20 cellular contexts compared by ENCODE assay signal in the genomic region with DNA sequence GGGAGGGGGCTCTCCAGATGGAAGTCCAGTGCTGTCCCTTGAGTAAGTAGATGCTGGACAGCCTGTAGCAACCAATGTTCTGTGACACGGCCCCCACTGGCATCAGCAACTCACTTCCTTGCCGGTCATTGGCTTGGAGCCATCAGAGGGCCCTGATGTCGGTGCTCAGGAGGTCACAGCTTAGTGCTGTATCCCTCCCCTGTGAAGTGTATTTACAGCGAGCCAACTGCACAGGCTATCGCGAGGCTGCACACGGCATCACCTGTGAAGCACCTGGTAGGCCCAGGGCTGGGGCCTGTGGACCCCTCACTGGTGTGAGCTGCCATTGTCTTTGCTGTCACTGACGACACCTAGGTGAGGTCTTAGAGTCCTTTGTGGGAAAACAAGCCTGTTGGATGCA. TPM values are rescaled to one million over a fixed set of nuclear protein-coding genes. Genes with fewer than 3 reads are reported as not detected.
"Had no signal": no experiment of that assay in that cellular context is flagged by ENCODE, and none has a peak within 500 bp of the region (broad histone marks: within the 10 kb centered on the region; RNA-seq: fewer than 3 reads in every experiment).

No MANE protein-coding gene starts in this region.

- H3K4me3 Mint-ChIP-seq: activated naive CD4-positive, alpha-beta T cell treated with anti-CD3 and anti-CD28 coated beads, Interleukin-2, amount 50 U/mL, for 24 hours; activated T-cell treated with anti-CD3 and anti-CD28 coated beads, Interleukin-2, amount 50 U/mL, for 72 hours; dendritic cell treated with granulocyte-macrophage colony-stimulating factor and Interleukin-4, amounts not matched to agents 40 ng/mL and 50 ng/mL, for 4 days; naive thymus-derived CD4-positive, alpha-beta T cell; stimulated activated memory B cell treated with anti-CD40 and anti-IgM and Interleukin-4, amounts not matched to agents 10 μg/mL and 1 μg/mL and 100 μg/mL, for 72 hours had no signal

- ATAC-seq: activated T-cell treated with anti-CD3 and anti-CD28 coated beads, Interleukin-2, amount 50 U/mL, for 72 hours; esophagus mucosa; gastrocnemius medialis; naive thymus-derived CD4-positive, alpha-beta T cell had no signal

- H3K4me1 Mint-ChIP-seq: activated naive CD4-positive, alpha-beta T cell treated with anti-CD3 and anti-CD28 coated beads, Interleukin-2, amount 50 U/mL, for 24 hours had no signal

- H3K27ac Mint-ChIP-seq: activated naive CD4-positive, alpha-beta T cell treated with anti-CD3 and anti-CD28 coated beads, Interleukin-2, amount 50 U/mL, for 24 hours; activated T-cell treated with anti-CD3 and anti-CD28 coated beads, Interleukin-2, amount 50 U/mL, for 72 hours; dendritic cell treated with granulocyte-macrophage colony-stimulating factor and Interleukin-4, amounts not matched to agents 40 ng/mL and 50 ng/mL, for 4 days had no signal

- DNase-seq: activated CD4-positive, alpha-beta T cell treated with anti-CD3 and anti-CD28 coated beads, Interleukin-2, amount 50 U/mL, for 1 hour; activated CD4-positive, CD25-positive, alpha-beta regulatory T cell treated with anti-CD3 and anti-CD28 coated beads, Interleukin-2, amount 50 U/mL, for 72 hours; activated CD8-positive, alpha-beta memory T cell treated with anti-CD3 and anti-CD28 coated beads for 24 hours; activated CD8-positive, alpha-beta memory T cell treated with anti-CD3 and anti-CD28 coated beads, Interleukin-2, amount 50 U/mL, for 48 hours; activated gamma-delta T cell; activated T-cell treated with anti-CD3 and anti-CD28 coated beads, Interleukin-2, amount 50 U/mL, for 72 hours; effector CD8-positive, alpha-beta T cell; gastrocnemius medialis; mesendoderm; naive thymus-derived CD4-positive, alpha-beta T cell; sigmoid colon; stimulated activated CD4-positive, alpha-beta T cell treated with anti-CD3 and anti-CD28 coated beads, Interleukin-4, amount 100 ng/mL, for 24 hours; T-helper 2 cell; upper lobe of right lung had no signal

- H3K36me3 Mint-ChIP-seq: activated naive CD4-positive, alpha-beta T cell treated with anti-CD3 and anti-CD28 coated beads, Interleukin-2, amount 50 U/mL, for 24 hours; naive thymus-derived CD4-positive, alpha-beta T cell; stimulated activated memory B cell treated with anti-CD40 and anti-IgM and Interleukin-4, amounts not matched to agents 10 μg/mL and 1 μg/mL and 100 μg/mL, for 72 hours had no signal

- H3K9me3 Mint-ChIP-seq: activated naive CD4-positive, alpha-beta T cell treated with anti-CD3 and anti-CD28 coated beads, Interleukin-2, amount 50 U/mL, for 24 hours; activated T-cell treated with anti-CD3 and anti-CD28 coated beads, Interleukin-2, amount 50 U/mL, for 72 hours; dendritic cell treated with granulocyte-macrophage colony-stimulating factor and Interleukin-4, amounts not matched to agents 40 ng/mL and 50 ng/mL, for 4 days; stimulated activated memory B cell treated with anti-CD40 and anti-IgM and Interleukin-4, amounts not matched to agents 10 μg/mL and 1 μg/mL and 100 μg/mL, for 72 hours had no signal

RNA-seq across cellular contexts. Expression of a gene that starts 13.4 kb away (rescaled TPM):
- total RNA-seq: activated T-cell treated with anti-CD3 and anti-CD28 coated beads, Interleukin-2, amount 50 U/mL, for 72 hours; astrocyte; gastrocnemius medialis; kidney epithelial cell; naive thymus-derived CD4-positive, alpha-beta T cell had no signal
